20 cellular contexts compared by ENCODE assay signal in genomic region chr9:77163889-77164288, GRCh38. TPM values are rescaled to one million over a fixed set of nuclear protein-coding genes. Genes with fewer than 3 reads are reported as not detected.
A peak's percentile ranks its signal among the peaks of the same experiment; 100 is the strongest.
DNase-seq lines count a peak whose midpoint lies in the region; ATAC-seq and TF ChIP-seq lines count a peak whose summit lies in the region.
"Had no signal": no experiment of that assay in that cellular context is flagged by ENCODE, and none has a peak within 500 bp of the region (broad histone marks: within the 10 kb centered on the region; RNA-seq: fewer than 3 reads in every experiment).

No MANE protein-coding gene starts in this region.

- no peak for TF ChIP-seq CTCF in AG09309 (IDR thresholded peaks at IDR 0.05; ENCODE audit: control insufficient read depth, insufficient read depth, low read depth, low read length, missing control alignments)
- TF ChIP-seq CTCF in epithelial cell of proximal tubule (conservative IDR thresholded peaks at IDR 0.05; ENCODE audit: low read depth, low read length), result no peak

- H3K4me3 ChIP-seq in AG09309 (ENCODE audit: control insufficient read depth, low read depth, low read length) (no peak overlapping the region), epithelial cell of proximal tubule (ENCODE audit: low read depth, low read length) (no peak overlapping the region)
- H3K4me3 ChIP-seq: neural progenitor cell had no signal

- ATAC-seq in HG03521 (IDR thresholded peaks at IDR 0.05; ENCODE audit: unreplicated experiment) (no peak), GM18519 (IDR thresholded peaks at IDR 0.05; ENCODE audit: low FRiP score, unreplicated experiment) (no peak)
- ATAC-seq: PC-3 had no signal

- DNase-seq in AG09309 (ENCODE audit: low read depth), result peak; percentile 45
- DNase-seq in NCI-H226, result peak; percentile 27
- DNase-seq in epithelial cell of proximal tubule (ENCODE audit: low read depth), result peak; percentile 75
- DNase-seq in kidney tubule cell (ENCODE audit: low spot score), result peak; percentile 82
- no peak for DNase-seq in activated CD8-positive, alpha-beta memory T cell treated with anti-CD3 and anti-CD28 coated beads for 24 hours
- no peak for DNase-seq in hepatic stellate cell (ENCODE audit: low spot score)
- DNase-seq: activated CD4-positive, alpha-beta T cell treated with anti-CD3 and anti-CD28 coated beads, Interleukin-2, amount 50 U/mL, for 48 hours; activated naive CD8-positive, alpha-beta T cell treated with anti-CD3 and anti-CD28 coated beads for 36 hours; activated T-cell treated with anti-CD3 and anti-CD28 coated beads, Interleukin-2, amount 50 U/mL, for 24 hours; BE2C; effector CD4-positive, alpha-beta T cell; glutamatergic neuron; NCI-H1048; NCI-H2107; NCI-H526 treated with DMSO at 0.1 percent for 48 hours; PC-3; stimulated activated CD4-positive, alpha-beta T cell treated with anti-CD3 and anti-CD28 coated beads, Interleukin-1b, Interleukin-23, amount 100 ng/mL, for 48 hours had no signal

RNA-seq across cellular contexts. Expression of gene VPS13A, which starts 13.4 kb away (rescaled TPM):
- total RNA-seq in epithelial cell of proximal tubule, result 10.4 and 13.2 TPM in 2 replicates

Comparison
In these comparisons a context has a peak if more than half of its experiments do, and no peak if none do; other contexts are left out.
1. DNase-seq: peak in AG09309 (single experiment), NCI-H226 (single experiment), epithelial cell of proximal tubule (single experiment) and kidney tubule cell (single experiment); none in activated CD8-positive, alpha-beta memory T cell treated with anti-CD3 and anti-CD28 coated beads for 24 hours (single experiment) and hepatic stellate cell (single experiment).